ENCODE assay signal across 19 cellular contexts in the genomic region with DNA sequence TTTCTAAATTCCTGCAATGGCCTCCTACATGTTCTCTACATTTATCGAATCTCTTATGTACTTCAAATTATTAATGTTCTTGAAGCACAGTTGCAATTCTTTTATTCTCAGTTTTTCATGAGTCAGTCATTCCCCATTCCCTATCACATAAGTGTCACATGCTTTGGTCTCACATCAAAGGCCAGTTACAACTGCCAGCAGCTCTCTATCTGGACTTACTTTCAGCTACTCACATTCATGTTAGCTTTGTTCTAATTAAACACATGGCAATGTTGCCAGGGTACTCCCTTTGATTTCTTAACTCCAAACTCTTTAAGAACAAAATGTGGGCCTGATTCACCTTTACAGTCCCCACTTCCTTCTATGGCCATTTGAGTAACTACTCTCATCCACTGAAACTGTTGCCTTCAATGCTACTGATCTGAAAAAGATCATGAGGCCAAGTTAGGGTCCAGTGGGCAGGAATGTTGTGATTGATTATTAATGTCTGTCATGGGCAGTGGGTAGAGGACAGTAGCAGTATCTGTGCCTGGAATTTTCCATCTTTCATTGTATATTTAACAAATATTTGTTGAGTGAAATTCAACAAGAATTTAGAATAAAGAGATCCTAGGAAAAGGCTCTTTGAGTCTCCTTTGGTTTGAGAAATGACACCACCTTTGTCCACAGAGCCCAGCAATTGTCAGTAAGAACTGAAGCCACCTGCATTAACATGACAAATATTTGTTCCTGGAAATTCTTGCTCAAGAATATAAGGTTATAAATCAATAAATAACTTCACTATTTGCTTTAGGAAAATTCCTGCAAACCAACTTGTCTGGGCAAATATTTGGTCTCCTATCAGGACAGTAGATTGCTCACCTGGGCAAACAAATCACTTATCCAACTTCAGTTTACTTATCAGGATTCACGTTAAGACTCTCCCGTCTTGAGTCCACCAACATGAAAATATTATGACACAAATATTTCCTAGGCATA.
"Had no signal": no experiment of that assay in that cellular context is flagged by ENCODE, and none has a peak within 500 bp of the region (broad histone marks: within the 10 kb centered on the region; RNA-seq: fewer than 3 reads in every experiment).

No MANE protein-coding gene starts in this region.

- ATAC-seq: activated CD8-positive, alpha-beta T cell treated with anti-CD3 and anti-CD28 coated beads, Interleukin-2, amount 10 ng/mL, durations not matched to agents 7 days and 5 days; activated T-cell treated with anti-CD3 and anti-CD28 coated beads, Interleukin-2, amount 50 U/mL, for 72 hours; effector memory CD8-positive, alpha-beta T cell; natural killer cell; T-helper 17 cell had no signal

- H3K27ac ChIP-seq: right atrium auricular region, skin epidermis had no signal

- FAIRE-seq: islet of Langerhans had no signal

- H3K27ac Mint-ChIP-seq: activated CD8-positive, alpha-beta T cell treated with anti-CD3 and anti-CD28 coated beads, Interleukin-2, amount 10 ng/mL, durations not matched to agents 7 days and 5 days; activated naive CD8-positive, alpha-beta T cell treated with anti-CD3 and anti-CD28 coated beads, Interleukin-2, amount 10 ng/mL, durations not matched to agents 7 days and 5 days; activated T-cell treated with anti-CD3 and anti-CD28 coated beads, Interleukin-2, amount 50 U/mL, for 72 hours; effector memory CD8-positive, alpha-beta T cell; memory B cell; natural killer cell; T-helper 17 cell had no signal

- H3K9me3 ChIP-seq: right atrium auricular region had no signal

- H3K4me1 ChIP-seq: right atrium auricular region had no signal

- H3K4me3 ChIP-seq: right atrium auricular region, skin epidermis had no signal

- H3K27me3 Mint-ChIP-seq: activated naive CD8-positive, alpha-beta T cell treated with anti-CD3 and anti-CD28 coated beads, Interleukin-2, amount 10 ng/mL, durations not matched to agents 7 days and 5 days; effector memory CD8-positive, alpha-beta T cell; memory B cell; T-helper 17 cell had no signal

- H3K4me1 Mint-ChIP-seq: activated naive CD8-positive, alpha-beta T cell treated with anti-CD3 and anti-CD28 coated beads, Interleukin-2, amount 10 ng/mL, durations not matched to agents 7 days and 5 days; memory B cell; natural killer cell; T-helper 17 cell had no signal

- H3K27me3 ChIP-seq: right atrium auricular region had no signal

- H3K36me3 Mint-ChIP-seq: memory B cell, natural killer cell had no signal

- H3K4me3 Mint-ChIP-seq: activated CD8-positive, alpha-beta T cell treated with anti-CD3 and anti-CD28 coated beads, Interleukin-2, amount 10 ng/mL, durations not matched to agents 7 days and 5 days; activated naive CD8-positive, alpha-beta T cell treated with anti-CD3 and anti-CD28 coated beads, Interleukin-2, amount 10 ng/mL, durations not matched to agents 7 days and 5 days; activated T-cell treated with anti-CD3 and anti-CD28 coated beads, Interleukin-2, amount 50 U/mL, for 72 hours; effector memory CD8-positive, alpha-beta T cell; memory B cell; natural killer cell; T-helper 17 cell had no signal

- H3K9me3 Mint-ChIP-seq: activated T-cell treated with anti-CD3 and anti-CD28 coated beads, Interleukin-2, amount 50 U/mL, for 72 hours; effector memory CD8-positive, alpha-beta T cell; memory B cell; natural killer cell had no signal

- H3K36me3 ChIP-seq: right atrium auricular region had no signal

- DNase-seq: activated CD4-positive, alpha-beta T cell treated with anti-CD3 and anti-CD28 coated beads for 4 hours; activated CD8-positive, alpha-beta memory T cell treated with anti-CD3 and anti-CD28 coated beads, Interleukin-2, amount 50 U/mL, for 4 hours; activated CD8-positive, alpha-beta T cell treated with anti-CD3 and anti-CD28 coated beads, Interleukin-2, amount 10 ng/mL, durations not matched to agents 7 days and 5 days; activated naive CD8-positive, alpha-beta T cell treated with anti-CD3 and anti-CD28 coated beads, Interleukin-2, amount 10 ng/mL, durations not matched to agents 7 days and 5 days; activated T-cell treated with anti-CD3 and anti-CD28 coated beads, Interleukin-2, amount 50 U/mL, for 72 hours; dermis blood vessel endothelial cell; effector memory CD8-positive, alpha-beta T cell; erythroblast; natural killer cell; posterior cingulate gyrus; stimulated activated CD4-positive, alpha-beta T cell treated with anti-CD3 and anti-CD28 coated beads, Interleukin-15, amount 100 ng/mL, for 24 hours; stimulated activated CD4-positive, alpha-beta T cell treated with anti-CD3 and anti-CD28 coated beads, Interleukin-4, amount 100 ng/mL, for 1 hour; stimulated activated naive CD4-positive, alpha-beta T cell treated with Interleukin-2 at 50 U/mL for 16 hours; T-helper 17 cell; trophoblast cell had no signal
